ENCODE assay signal across 20 cellular contexts in genomic region chr6:149218471-149218870, GRCh38.
A peak's percentile ranks its signal among the peaks of the same experiment; 100 is the strongest.
DNase-seq lines count a peak whose midpoint lies in the region; ATAC-seq and TF ChIP-seq lines count a peak whose summit lies in the region.
"Had no signal": no experiment of that assay in that cellular context is flagged by ENCODE, and none has a peak within 500 bp of the region (broad histone marks: within the 10 kb centered on the region; RNA-seq: fewer than 3 reads in every experiment).

No MANE protein-coding gene starts in this region.

- H3K27me3 Mint-ChIP-seq in stimulated activated naive CD8-positive, alpha-beta T cell treated with anti-CD3 and anti-CD28 coated beads, Interleukin-15, Interleukin-2, amounts not matched to agents 100 ng/mL and 50 ng/mL, for 24 hours = no peaks in the 10 kb centered on the region
- no peaks in the 10 kb centered on the region for H3K27me3 Mint-ChIP-seq in activated CD8-positive, alpha-beta T cell treated with anti-CD3 and anti-CD28 coated beads, Interleukin-2, amount 10 ng/mL, durations not matched to agents 7 days and 5 days (ENCODE audit: low read depth)
- H3K27me3 Mint-ChIP-seq: memory B cell had no signal

- POLR2A ChIA-PET in activated CD8-positive, alpha-beta T cell treated with anti-CD3 and anti-CD28 coated beads, Interleukin-2, amount 10 ng/mL, durations not matched to agents 7 days and 5 days (lab: Charles Lee) = interaction anchor here (0.6 to 1.5 kb wide), 2 partner anchors 90 to 100 kb away, joined by 3 to 6 read pairs; no protein-coding TSS in a partner anchor

- no peak overlapping the region for H3K27ac ChIP-seq in hepatocyte
- H3K27ac ChIP-seq: pancreas, right lobe of liver had no signal

- TF ChIP-seq CTCF in hepatocyte (IDR thresholded peaks at IDR 0.05; ENCODE audit: poor library complexity) (no peak), BE2C (IDR thresholded peaks at IDR 0.05; ENCODE audit: low read depth, low read length) (no peak)

- H3K36me3 ChIP-seq in hepatocyte (replicated peaks; ENCODE audit: insufficient read depth, low read depth) (no peaks in the 10 kb centered on the region), BE2C (no peaks in the 10 kb centered on the region)
- H3K36me3 ChIP-seq: pancreas, right lobe of liver had no signal

- peak overlapping the region; percentile 42 for H3K27ac Mint-ChIP-seq in stimulated activated naive CD8-positive, alpha-beta T cell treated with anti-CD3 and anti-CD28 coated beads, Interleukin-15, Interleukin-2, amounts not matched to agents 100 ng/mL and 50 ng/mL, for 24 hours
- H3K27ac Mint-ChIP-seq in activated CD8-positive, alpha-beta T cell treated with anti-CD3 and anti-CD28 coated beads, Interleukin-2, amount 10 ng/mL, durations not matched to agents 7 days and 5 days = peak overlapping the region; percentile 9
- H3K27ac Mint-ChIP-seq: memory B cell had no signal

- H3K4me3 ChIP-seq in hepatocyte = no peak overlapping the region
- H3K4me3 ChIP-seq in BE2C (ENCODE audit: low read depth, low read length) = no peak overlapping the region
- H3K4me3 ChIP-seq: pancreas, right lobe of liver had no signal

- peaks cover 3% of the 10 kb centered on the region for H3K4me1 ChIP-seq in hepatocyte (ENCODE audit: insufficient read depth)
- H3K4me1 ChIP-seq in BE2C = no peaks in the 10 kb centered on the region; the same call in 1 of the 2 replicates
- H3K4me1 ChIP-seq: pancreas had no signal

- H3K36me3 Mint-ChIP-seq in stimulated activated naive CD8-positive, alpha-beta T cell treated with anti-CD3 and anti-CD28 coated beads, Interleukin-15, Interleukin-2, amounts not matched to agents 100 ng/mL and 50 ng/mL, for 24 hours (ENCODE audit: low read depth) = no peaks in the 10 kb centered on the region
- peaks cover 24% of the 10 kb centered on the region for H3K36me3 Mint-ChIP-seq in activated CD8-positive, alpha-beta T cell treated with anti-CD3 and anti-CD28 coated beads, Interleukin-2, amount 10 ng/mL, durations not matched to agents 7 days and 5 days (ENCODE audit: low read depth)
- H3K36me3 Mint-ChIP-seq: memory B cell had no signal

- ATAC-seq in stimulated activated naive CD8-positive, alpha-beta T cell treated with anti-CD3 and anti-CD28 coated beads, Interleukin-15, Interleukin-2, amounts not matched to agents 100 U/mL and 50 U/mL, for 24 hours = no peak
- peak; percentile 34 for ATAC-seq in activated CD8-positive, alpha-beta T cell treated with anti-CD3 and anti-CD28 coated beads, Interleukin-2, amount 10 ng/mL, durations not matched to agents 7 days and 5 days
- ATAC-seq in HG03469 (IDR thresholded peaks at IDR 0.05; ENCODE audit: unreplicated experiment) = no peak
- ATAC-seq: pancreas, right lobe of liver had no signal

- no peak for DNase-seq in stimulated activated naive CD8-positive, alpha-beta T cell treated with anti-CD3 and anti-CD28 coated beads, Interleukin-15, Interleukin-2, amounts not matched to agents 100 U/mL and 50 U/mL, for 24 hours
- DNase-seq in activated CD8-positive, alpha-beta T cell treated with anti-CD3 and anti-CD28 coated beads, Interleukin-2, amount 10 ng/mL, durations not matched to agents 7 days and 5 days = no peak
- no peak for DNase-seq in hepatocyte (ENCODE audit: low spot score)
- DNase-seq in BE2C = no peak
- no peak for DNase-seq in NCI-H1417 treated with DMSO at 0.1 percent for 48 hours (lab: John Stamatoyannopoulos, UW)
- DNase-seq: activated CD8-positive, alpha-beta memory T cell treated with anti-CD3 and anti-CD28 coated beads for 24 hours; activated gamma-delta T cell; DMS79; kidney glomerular epithelial cell; NCI-H187 treated with DMSO at 0.1 percent for 48 hours; NCI-H226; NCI-H774; OCI-M1; pancreas; right lobe of liver; SHP77; SW 1271 had no signal

- no peaks in the 10 kb centered on the region for H4K20me1 ChIP-seq in hepatocyte (ENCODE audit: insufficient read depth, poor library complexity, severe bottlenecking)

- no peaks in the 10 kb centered on the region for H3K9me2 ChIP-seq in hepatocyte (replicated peaks; ENCODE audit: insufficient read depth)

- peaks cover 35% of the 10 kb centered on the region for H3K4me1 Mint-ChIP-seq in stimulated activated naive CD8-positive, alpha-beta T cell treated with anti-CD3 and anti-CD28 coated beads, Interleukin-15, Interleukin-2, amounts not matched to agents 100 ng/mL and 50 ng/mL, for 24 hours (ENCODE audit: low read depth)
- peaks cover 37% of the 10 kb centered on the region for H3K4me1 Mint-ChIP-seq in activated CD8-positive, alpha-beta T cell treated with anti-CD3 and anti-CD28 coated beads, Interleukin-2, amount 10 ng/mL, durations not matched to agents 7 days and 5 days (ENCODE audit: low read depth)

- H3K4me2 ChIP-seq in hepatocyte = no peak overlapping the region

- H3K9me3 ChIP-seq in hepatocyte (ENCODE audit: low read depth) (no peaks in the 10 kb centered on the region), BE2C (no peaks in the 10 kb centered on the region)
- H3K9me3 ChIP-seq: pancreas, right lobe of liver had no signal

- no peaks in the 10 kb centered on the region for H3K79me2 ChIP-seq in hepatocyte

- H3K9me3 Mint-ChIP-seq in stimulated activated naive CD8-positive, alpha-beta T cell treated with anti-CD3 and anti-CD28 coated beads, Interleukin-15, Interleukin-2, amounts not matched to agents 100 ng/mL and 50 ng/mL, for 24 hours = no peaks in the 10 kb centered on the region
- peaks cover 5% of the 10 kb centered on the region for H3K9me3 Mint-ChIP-seq in activated CD8-positive, alpha-beta T cell treated with anti-CD3 and anti-CD28 coated beads, Interleukin-2, amount 10 ng/mL, durations not matched to agents 7 days and 5 days (ENCODE audit: insufficient read depth)
- H3K9me3 Mint-ChIP-seq: memory B cell had no signal

- no peak overlapping the region for H3K4me3 Mint-ChIP-seq in stimulated activated naive CD8-positive, alpha-beta T cell treated with anti-CD3 and anti-CD28 coated beads, Interleukin-15, Interleukin-2, amounts not matched to agents 100 ng/mL and 50 ng/mL, for 24 hours
- H3K4me3 Mint-ChIP-seq in activated CD8-positive, alpha-beta T cell treated with anti-CD3 and anti-CD28 coated beads, Interleukin-2, amount 10 ng/mL, durations not matched to agents 7 days and 5 days = no peak overlapping the region
- H3K4me3 Mint-ChIP-seq: memory B cell had no signal

- H2AFZ ChIP-seq in hepatocyte = peak overlapping the region; percentile 8

- no peaks in the 10 kb centered on the region for H3K27me3 ChIP-seq in hepatocyte
- H3K27me3 ChIP-seq in BE2C = no peaks in the 10 kb centered on the region
- H3K27me3 ChIP-seq: pancreas, right lobe of liver had no signal

- CTCF ChIA-PET in activated CD8-positive, alpha-beta T cell treated with anti-CD3 and anti-CD28 coated beads, Interleukin-2, amount 10 ng/mL, durations not matched to agents 7 days and 5 days (lab: Charles Lee) = interaction anchor here (1.0 to 2.1 kb wide), 4 partner anchors 13 to 130 kb away, joined by 3 to 6 read pairs (median 3); no protein-coding TSS in a partner anchor
